ENCODE assay signal across 20 cellular contexts in the genomic region with DNA sequence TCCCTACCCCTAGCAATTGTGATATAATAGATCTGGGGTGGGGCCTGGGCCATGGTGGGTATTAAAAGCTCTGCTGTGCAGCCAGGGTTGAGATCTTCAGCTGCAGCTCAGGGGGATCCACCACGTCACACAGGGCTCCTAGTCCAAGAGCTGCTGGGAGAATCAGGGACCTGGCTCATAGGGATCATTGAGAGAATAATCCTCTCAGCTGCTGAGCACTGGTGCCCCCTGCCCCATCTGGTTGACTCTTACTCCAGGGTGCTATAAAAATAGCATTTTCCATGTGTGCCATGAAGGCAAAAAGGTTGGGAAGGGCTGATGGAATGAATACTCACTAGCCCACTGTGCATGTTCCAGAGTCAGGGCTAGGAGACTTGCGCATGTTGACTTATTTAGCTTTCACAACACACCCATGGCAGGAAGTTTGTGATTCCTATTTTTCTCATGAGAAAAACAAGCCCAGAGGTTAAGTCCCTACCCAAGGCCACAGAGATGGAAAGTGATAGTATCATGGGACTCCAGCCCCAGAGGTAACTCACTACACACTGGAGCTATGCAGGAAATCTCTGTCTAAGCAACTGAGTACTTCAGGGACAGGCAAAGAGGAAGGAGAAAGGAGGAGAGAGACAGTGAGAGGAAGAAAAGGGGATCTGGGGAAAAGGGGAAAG.
DNase-seq lines count a peak whose midpoint lies in the region; ATAC-seq, FAIRE-seq and TF ChIP-seq lines count a peak whose summit lies in the region.
"Had no signal": no experiment of that assay in that cellular context is flagged by ENCODE, and none has a peak within 500 bp of the region (broad histone marks: within the 10 kb centered on the region; RNA-seq: fewer than 3 reads in every experiment).

No MANE protein-coding gene starts in this region.

- H3K4me2 ChIP-seq in trophoblast cell (ENCODE audit: low read length) = no peak overlapping the region
- H3K4me2 ChIP-seq: A549, BLaER1, GM23338 had no signal

- no peak overlapping the region for H3K4me3 Mint-ChIP-seq in stimulated activated naive CD8-positive, alpha-beta T cell treated with anti-CD3 and anti-CD28 coated beads, Interleukin-15, Interleukin-2, amounts not matched to agents 100 ng/mL and 50 ng/mL, for 24 hours
- H3K4me3 Mint-ChIP-seq: CD4-positive, alpha-beta memory T cell; GM23338 had no signal

- peak overlapping the region; percentile 42 for H3K27ac Mint-ChIP-seq in stimulated activated naive CD8-positive, alpha-beta T cell treated with anti-CD3 and anti-CD28 coated beads, Interleukin-15, Interleukin-2, amounts not matched to agents 100 ng/mL and 50 ng/mL, for 24 hours
- H3K27ac Mint-ChIP-seq: GM23338 had no signal

- peak overlapping the region; percentile 38 for H2AK5ac ChIP-seq in trophoblast cell (ENCODE audit: low read length)

- H2AFZ ChIP-seq in trophoblast cell (ENCODE audit: insufficient read depth, low read length, poor library complexity) = no peak overlapping the region
- H2AFZ ChIP-seq: GM23338 had no signal

- peak overlapping the region; percentile 40 for H4K8ac ChIP-seq in trophoblast cell (ENCODE audit: low read depth, low read length)

- H3K4me3 ChIP-seq in fibroblast of villous mesenchyme (ENCODE audit: low read depth, low read length) = no peak overlapping the region
- H3K4me3 ChIP-seq in trophoblast cell (ENCODE audit: low read depth, low read length) = no peak overlapping the region
- H3K4me3 ChIP-seq: A549, BLaER1, GM23338, SK-N-MC had no signal

- WGBS in trophoblast cell (ENCODE audit: extremely low coverage, insufficient coverage, insufficient read length) = no CpG with 5 or more reads among the region's 2 CpGs

- H2BK12ac ChIP-seq in trophoblast cell (ENCODE audit: low read length) = peak overlapping the region; percentile 86

- no peaks in the 10 kb centered on the region for H3K79me2 ChIP-seq in trophoblast cell (ENCODE audit: control insufficient read depth, insufficient read depth, low read length, poor library complexity)

- no peaks in the 10 kb centered on the region for H3K36me3 ChIP-seq in trophoblast cell (ENCODE audit: control insufficient read depth in 1 of 2, insufficient read depth in 2 of 2, low read length in 2 of 2)
- H3K36me3 ChIP-seq: BLaER1 had no signal

- peak overlapping the region; percentile 40 for H4K91ac ChIP-seq in trophoblast cell (ENCODE audit: low read depth, low read length)

- no peaks in the 10 kb centered on the region for H3K27me3 ChIP-seq in trophoblast cell (ENCODE audit: insufficient read depth, low read length)
- H3K27me3 ChIP-seq: BLaER1 had no signal

- no peak for FAIRE-seq in GM12891 (lab: Jason Lieb, UNC)
- FAIRE-seq: A549, RCC 7860 had no signal

- H3K79me1 ChIP-seq in trophoblast cell (ENCODE audit: low read length) = peaks cover 31% of the 10 kb centered on the region

- no peak for TF ChIP-seq POLR2A in GM18505 (IDR thresholded peaks at IDR 0.05; ENCODE audit: borderline replicate concordance, extremely low read depth, insufficient read depth, insufficient read length)
- TF ChIP-seq POLR2A in GM12891 (IDR thresholded peaks at IDR 0.05; ENCODE audit: low read depth, low read length) = no peak

- no peak overlapping the region for H3K23ac ChIP-seq in trophoblast cell (ENCODE audit: low read length)

- H3K18ac ChIP-seq in trophoblast cell (ENCODE audit: low read length) = peak overlapping the region; percentile 49

- no peak for DNase-seq in stimulated activated naive CD8-positive, alpha-beta T cell treated with anti-CD3 and anti-CD28 coated beads, Interleukin-15, Interleukin-2, amounts not matched to agents 100 U/mL and 50 U/mL, for 24 hours
- DNase-seq in fibroblast of villous mesenchyme (ENCODE audit: low read depth) = peak; percentile 56
- DNase-seq in trophoblast cell = peak in 1 of 2 donors; percentile 15
- no peak for DNase-seq in stimulated activated CD4-positive, alpha-beta T cell treated with anti-CD3 and anti-CD28 coated beads, Interleukin-4, amount 100 ng/mL, for 1 hour
- DNase-seq in GM12891 (ENCODE audit: insufficient read length, low spot score) = no peak
- DNase-seq: CD4-positive, alpha-beta memory T cell; NCI-H1105; NCI-H1694; NCI-H2081 treated with DMSO at 0.1 percent for 48 hours; NCI-H446 treated with DMSO at 0.1 percent for 48 hours; SHP77 had no signal

- H4K12ac ChIP-seq in trophoblast cell (ENCODE audit: low read depth, low read length) = no peak overlapping the region

- H3K27ac ChIP-seq in trophoblast cell (ENCODE audit: low read depth, low read length) = peak overlapping the region; percentile 40
- H3K27ac ChIP-seq: A549, BLaER1, SK-N-MC had no signal

- no peak overlapping the region for H3K4ac ChIP-seq in trophoblast cell (ENCODE audit: low read depth, low read length)

- no peak for ATAC-seq in stimulated activated naive CD8-positive, alpha-beta T cell treated with anti-CD3 and anti-CD28 coated beads, Interleukin-15, Interleukin-2, amounts not matched to agents 100 U/mL and 50 U/mL, for 24 hours
- ATAC-seq in HG02884 (IDR thresholded peaks at IDR 0.05; ENCODE audit: unreplicated experiment) = no peak
- ATAC-seq in GM18505 (IDR thresholded peaks at IDR 0.05; ENCODE audit: unreplicated experiment) = no peak
- ATAC-seq: A549, HCT116 had no signal

- H3K9ac ChIP-seq in trophoblast cell (ENCODE audit: low read length) = no peak overlapping the region
- H3K9ac ChIP-seq: BLaER1 had no signal

- H3K4me1 ChIP-seq in trophoblast cell (ENCODE audit: control insufficient read depth in 1 of 2, insufficient read depth in 2 of 2, low read length in 2 of 2) = peaks cover 35 to 44% of the 10 kb centered on the region in 2 experiments
- H3K4me1 ChIP-seq: A549, BLaER1 had no signal

- no peak for TF ChIP-seq CTCF in fibroblast of villous mesenchyme (IDR thresholded peaks at IDR 0.05; ENCODE audit: insufficient read depth, low read depth, low read length)

- no peaks in the 10 kb centered on the region for H3K27me3 Mint-ChIP-seq in stimulated activated naive CD8-positive, alpha-beta T cell treated with anti-CD3 and anti-CD28 coated beads, Interleukin-15, Interleukin-2, amounts not matched to agents 100 ng/mL and 50 ng/mL, for 24 hours
- H3K27me3 Mint-ChIP-seq: CD4-positive, alpha-beta memory T cell had no signal

- H2BK120ac ChIP-seq in trophoblast cell (ENCODE audit: insufficient read depth, low read length, poor library complexity) = peak overlapping the region; percentile 2

- H3K36me3 Mint-ChIP-seq in stimulated activated naive CD8-positive, alpha-beta T cell treated with anti-CD3 and anti-CD28 coated beads, Interleukin-15, Interleukin-2, amounts not matched to agents 100 ng/mL and 50 ng/mL, for 24 hours (ENCODE audit: low read depth) = no peaks in the 10 kb centered on the region
- H3K36me3 Mint-ChIP-seq: CD4-positive, alpha-beta memory T cell had no signal

- H3K9me3 Mint-ChIP-seq in stimulated activated naive CD8-positive, alpha-beta T cell treated with anti-CD3 and anti-CD28 coated beads, Interleukin-15, Interleukin-2, amounts not matched to agents 100 ng/mL and 50 ng/mL, for 24 hours = no peaks in the 10 kb centered on the region
- H3K9me3 Mint-ChIP-seq: CD4-positive, alpha-beta memory T cell; GM23338 had no signal

- peak overlapping the region; percentile 38 for H3K14ac ChIP-seq in trophoblast cell (ENCODE audit: low read length)

- no peaks in the 10 kb centered on the region for H3K9me3 ChIP-seq in trophoblast cell (ENCODE audit: insufficient read depth, low read depth, low read length)
- H3K9me3 ChIP-seq: A549, BLaER1 had no signal

- H2BK5ac ChIP-seq in trophoblast cell (ENCODE audit: low read depth, low read length, poor library complexity) = peak overlapping the region; percentile 43

- no peaks in the 10 kb centered on the region for H3K4me1 Mint-ChIP-seq in stimulated activated naive CD8-positive, alpha-beta T cell treated with anti-CD3 and anti-CD28 coated beads, Interleukin-15, Interleukin-2, amounts not matched to agents 100 ng/mL and 50 ng/mL, for 24 hours (ENCODE audit: low read depth)

TF ChIP-seq in GM12891, 5 proteins besides CTCF, POLR2A, EP300 and RAD21:
- no peak for TF ChIP-seq SPI1 (IDR thresholded peaks at IDR 0.05; ENCODE audit: low read depth, low read length)
- TF ChIP-seq TAF1 (IDR thresholded peaks at IDR 0.05; ENCODE audit: low read depth, low read length) = no peak
